26 cellular contexts compared by ENCODE assay signal in the genomic region with DNA sequence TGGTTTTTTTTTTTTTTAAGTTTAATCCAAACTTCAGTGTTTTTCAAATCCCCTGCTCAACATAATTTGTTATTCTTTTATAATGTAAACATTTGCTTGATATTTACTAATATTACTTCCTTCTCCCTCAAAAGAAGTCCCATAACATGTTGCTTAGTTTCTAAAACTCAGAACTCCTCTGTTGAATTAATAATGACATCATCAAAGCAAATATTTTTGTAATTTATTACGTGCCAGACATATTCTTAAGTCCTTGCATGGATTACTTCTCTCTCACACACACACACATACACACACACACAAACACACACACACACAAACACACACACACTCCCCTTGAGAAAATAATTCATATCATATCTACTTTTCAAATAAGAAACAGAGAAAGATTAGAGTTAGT.
"Had no signal": no experiment of that assay in that cellular context is flagged by ENCODE, and none has a peak within 500 bp of the region (broad histone marks: within the 10 kb centered on the region; RNA-seq: fewer than 3 reads in every experiment).

No MANE protein-coding gene starts in this region.

- H3K36me3 Mint-ChIP-seq: naive thymus-derived CD8-positive, alpha-beta T cell; stimulated activated naive B cell treated with anti-CD40 and anti-IgM and Interleukin-4, amounts not matched to agents 10 μg/mL and 1 μg/mL and 100 μg/mL, for 72 hours had no signal

- H3K36me3 ChIP-seq: left ventricle myocardium inferior, pancreas, prostate gland, stomach, thyroid gland, transverse colon, upper lobe of left lung, vagina had no signal

- H3K27ac ChIP-seq: left ventricle myocardium inferior, pancreas, prostate gland, skin epidermis, stomach, testis, thyroid gland, transverse colon, upper lobe of left lung, vagina had no signal

- DNase-seq: islet precursor cell; left ventricle myocardium inferior; naive thymus-derived CD8-positive, alpha-beta T cell; nucleus accumbens; pancreas; posterior cingulate gyrus; retina; right cardiac atrium; stimulated activated CD4-positive, alpha-beta T cell treated with anti-CD3 and anti-CD28 coated beads, Interleukin-12 subunit alpha, Interleukin-12 subunit beta, amount 100 ng/mL, for 4 hours; stimulated activated CD4-positive, alpha-beta T cell treated with anti-CD3 and anti-CD28 coated beads, Interleukin-15, amount 100 ng/mL, for 24 hours; stimulated activated CD4-positive, alpha-beta T cell treated with anti-CD3 and anti-CD28 coated beads, Interleukin-2, amount 100 ng/mL, for 24 hours; stimulated activated CD4-positive, alpha-beta T cell treated with anti-CD3 and anti-CD28 coated beads, Interleukin-4, amount 100 ng/mL, for 1 hour; stimulated activated naive B cell treated with anti-CD40 and anti-IgM and Interleukin-4, amounts not matched to agents 10 μg/mL and 1 μg/mL and 100 μg/mL, for 72 hours; stimulated activated naive CD8-positive, alpha-beta T cell treated with anti-CD3 and anti-CD28 coated beads, Interleukin-15, Interleukin-2, amounts not matched to agents 100 U/mL and 50 U/mL, for 24 hours; stomach; testis; thyroid gland; transverse colon; upper lobe of left lung had no signal

- H3K4me3 Mint-ChIP-seq: naive thymus-derived CD8-positive, alpha-beta T cell; nephron; neural crest cell; stimulated activated naive B cell treated with anti-CD40 and anti-IgM and Interleukin-4, amounts not matched to agents 10 μg/mL and 1 μg/mL and 100 μg/mL, for 72 hours had no signal

- H3K9me3 Mint-ChIP-seq: nephron, neural crest cell had no signal

- H3K27me3 ChIP-seq: pancreas, stomach, testis, thyroid gland, transverse colon, upper lobe of left lung, vagina had no signal

- H3K4me1 ChIP-seq: left ventricle myocardium inferior, prostate gland, testis, thyroid gland, transverse colon, upper lobe of left lung, vagina had no signal

- H3K9me3 ChIP-seq: left ventricle myocardium inferior, pancreas, prostate gland, stomach, testis, thyroid gland, transverse colon, upper lobe of left lung, vagina had no signal

- H3K27ac Mint-ChIP-seq: naive thymus-derived CD8-positive, alpha-beta T cell; stimulated activated naive B cell treated with anti-CD40 and anti-IgM and Interleukin-4, amounts not matched to agents 10 μg/mL and 1 μg/mL and 100 μg/mL, for 72 hours had no signal

- H3K4me1 Mint-ChIP-seq: naive thymus-derived CD8-positive, alpha-beta T cell; nephron; neural crest cell; stimulated activated naive B cell treated with anti-CD40 and anti-IgM and Interleukin-4, amounts not matched to agents 10 μg/mL and 1 μg/mL and 100 μg/mL, for 72 hours had no signal

- ATAC-seq: naive thymus-derived CD8-positive, alpha-beta T cell; pancreas; right cardiac atrium; sciatic nerve; stimulated activated naive B cell treated with anti-CD40 and anti-IgM and Interleukin-4, amounts not matched to agents 10 μg/mL and 1 μg/mL and 100 μg/mL, for 72 hours; stimulated activated naive CD8-positive, alpha-beta T cell treated with anti-CD3 and anti-CD28 coated beads, Interleukin-15, Interleukin-2, amounts not matched to agents 100 U/mL and 50 U/mL, for 24 hours had no signal

- H3K27me3 Mint-ChIP-seq: naive thymus-derived CD8-positive, alpha-beta T cell; stimulated activated naive B cell treated with anti-CD40 and anti-IgM and Interleukin-4, amounts not matched to agents 10 μg/mL and 1 μg/mL and 100 μg/mL, for 72 hours had no signal

- H3K4me3 ChIP-seq: left ventricle myocardium inferior, lung, pancreas, prostate gland, skin epidermis, stomach, testis, thyroid gland, transverse colon, upper lobe of left lung, vagina had no signal

- FAIRE-seq: pancreas had no signal
